8 cellular contexts compared by ENCODE assay signal in genomic region chr16:4330277-4330882, GRCh38. TPM values are rescaled to one million over a fixed set of nuclear protein-coding genes. Genes with fewer than 3 reads are reported as not detected.
DNase-seq lines count a peak whose midpoint lies in the region; ATAC-seq and TF ChIP-seq lines count a peak whose summit lies in the region.

No MANE protein-coding gene starts in this region.

- peaks cover 21% of the 10 kb centered on the region for H3K27me3 ChIP-seq in DOHH2 (ENCODE audit: control insufficient read depth, low read length)

- no peaks in the 10 kb centered on the region for H3K36me3 ChIP-seq in DOHH2 (ENCODE audit: control insufficient read depth, low read length)

- no peak overlapping the region for H3K4me3 Mint-ChIP-seq in activated naive CD8-positive, alpha-beta T cell treated with anti-CD3 and anti-CD28 coated beads, Interleukin-2, amount 10 ng/mL, durations not matched to agents 7 days and 5 days
- H3K4me3 Mint-ChIP-seq in glutamatergic neuron (ENCODE audit: unreplicated experiment) = no peak overlapping the region

- POLR2A ChIA-PET in activated naive CD8-positive, alpha-beta T cell treated with anti-CD3 and anti-CD28 coated beads, Interleukin-2, amount 10 ng/mL, durations not matched to agents 7 days and 5 days (lab: Charles Lee) = interaction anchor here (0.5 to 1.1 kb wide), 2 partner anchors 24 to 131 kb away, joined by 3 read pairs; no protein-coding TSS in a partner anchor

- H3K4me1 Mint-ChIP-seq in activated naive CD8-positive, alpha-beta T cell treated with anti-CD3 and anti-CD28 coated beads, Interleukin-2, amount 10 ng/mL, durations not matched to agents 7 days and 5 days = no peaks in the 10 kb centered on the region
- H3K4me1 Mint-ChIP-seq in glutamatergic neuron (ENCODE audit: low read depth, unreplicated experiment) = peaks cover 6% of the 10 kb centered on the region

- H3K4me3 ChIP-seq in DOHH2 (ENCODE audit: low read length) = no peak overlapping the region

- no peaks in the 10 kb centered on the region for H3K79me2 ChIP-seq in DOHH2 (ENCODE audit: control insufficient read depth, low read length)

- no peaks in the 10 kb centered on the region; the same call in 1 of the 2 replicates for H4K20me1 ChIP-seq in DOHH2 (ENCODE audit: control insufficient read depth, insufficient read depth, low read depth, low read length)

- no peaks in the 10 kb centered on the region for H3K9me3 Mint-ChIP-seq in activated naive CD8-positive, alpha-beta T cell treated with anti-CD3 and anti-CD28 coated beads, Interleukin-2, amount 10 ng/mL, durations not matched to agents 7 days and 5 days
- peaks cover 1% of the 10 kb centered on the region for H3K9me3 Mint-ChIP-seq in glutamatergic neuron (ENCODE audit: unreplicated experiment)

- no peaks in the 10 kb centered on the region for H3K36me3 Mint-ChIP-seq in activated naive CD8-positive, alpha-beta T cell treated with anti-CD3 and anti-CD28 coated beads, Interleukin-2, amount 10 ng/mL, durations not matched to agents 7 days and 5 days
- H3K36me3 Mint-ChIP-seq in glutamatergic neuron (ENCODE audit: unreplicated experiment) = no peaks in the 10 kb centered on the region

- H3K9me2 ChIP-seq in DOHH2 (replicated peaks; ENCODE audit: control insufficient read depth, low read length) = no peaks in the 10 kb centered on the region

- no peak overlapping the region for H3K27ac Mint-ChIP-seq in activated naive CD8-positive, alpha-beta T cell treated with anti-CD3 and anti-CD28 coated beads, Interleukin-2, amount 10 ng/mL, durations not matched to agents 7 days and 5 days
- H3K27ac Mint-ChIP-seq in glutamatergic neuron (ENCODE audit: unreplicated experiment) = no peak overlapping the region

- TF ChIP-seq CTCF in DOHH2 (IDR thresholded peaks at IDR 0.05; ENCODE audit: low read depth, low read length, poor library complexity, severe bottlenecking) (peak; percentile 86), glutamatergic neuron (IDR thresholded peaks at IDR 0.05; ENCODE audit: partially characterized antibody, unreplicated experiment) (peak; percentile 95)

- ATAC-seq in HG03280 (IDR thresholded peaks at IDR 0.05; ENCODE audit: unreplicated experiment) = peak; percentile 44
- ATAC-seq in activated naive CD8-positive, alpha-beta T cell treated with anti-CD3 and anti-CD28 coated beads, Interleukin-2, amount 10 ng/mL, durations not matched to agents 7 days and 5 days (ENCODE audit: low read depth) = peak; percentile 67
- ATAC-seq in HG03159 (IDR thresholded peaks at IDR 0.05; ENCODE audit: unreplicated experiment) = no peak

- peaks cover 9% of the 10 kb centered on the region for H3K27me3 Mint-ChIP-seq in activated naive CD8-positive, alpha-beta T cell treated with anti-CD3 and anti-CD28 coated beads, Interleukin-2, amount 10 ng/mL, durations not matched to agents 7 days and 5 days
- H3K27me3 Mint-ChIP-seq in glutamatergic neuron (ENCODE audit: unreplicated experiment) = peaks cover 4% of the 10 kb centered on the region

- H3K4me1 ChIP-seq in DOHH2 (ENCODE audit: control insufficient read depth, low read length) = peaks cover 16% of the 10 kb centered on the region

- no peak overlapping the region for H3K4me2 ChIP-seq in DOHH2 (ENCODE audit: low read length)

- no peaks in the 10 kb centered on the region for H3F3A ChIP-seq in DOHH2 (ENCODE audit: control insufficient read depth, insufficient read depth)

- no peaks in the 10 kb centered on the region for H3K9me3 ChIP-seq in DOHH2 (ENCODE audit: control insufficient read depth, insufficient read depth, low read length)

- no peak overlapping the region for H3K27ac ChIP-seq in DOHH2 (ENCODE audit: low read depth, low read length)

- DNase-seq in T follicular helper cell (ENCODE audit: low read depth) (peak; percentile 55), glutamatergic neuron (peak; percentile 94), pons (ENCODE audit: low spot score) (peak; percentile 49), middle frontal gyrus (ENCODE audit: extremely low spot score, low spot score) (no peak)
- peak; percentile 83 for DNase-seq in activated naive CD8-positive, alpha-beta T cell treated with anti-CD3 and anti-CD28 coated beads, Interleukin-2, amount 10 ng/mL, durations not matched to agents 7 days and 5 days

RNA-seq across cellular contexts. Expression of gene GLIS2, which starts 14.5 kb away (rescaled TPM):
- under 1 TPM; 0.14 TPM for total RNA-seq in activated naive CD8-positive, alpha-beta T cell treated with anti-CD3 and anti-CD28 coated beads, Interleukin-2, amount 10 ng/mL, durations not matched to agents 7 days and 5 days
- 16.5 TPM for total RNA-seq in glutamatergic neuron (ENCODE audit: unreplicated experiment)

RNA-seq across cellular contexts. Expression of gene PAM16, which starts 20.7 kb away (rescaled TPM):
- 10 to 100 TPM; 42.5 to 50.0 TPM for total RNA-seq in activated naive CD8-positive, alpha-beta T cell treated with anti-CD3 and anti-CD28 coated beads, Interleukin-2, amount 10 ng/mL, durations not matched to agents 7 days and 5 days
- total RNA-seq in glutamatergic neuron (ENCODE audit: unreplicated experiment) = 33.1 TPM

RNA-seq across cellular contexts. Expression of gene VASN, which starts 41.3 kb away (rescaled TPM):
- total RNA-seq in activated naive CD8-positive, alpha-beta T cell treated with anti-CD3 and anti-CD28 coated beads, Interleukin-2, amount 10 ng/mL, durations not matched to agents 7 days and 5 days = under 1 TPM; 0.11 to 0.20 TPM
- total RNA-seq in glutamatergic neuron (ENCODE audit: unreplicated experiment) = 4.1 TPM

RNA-seq across cellular contexts. Expression of gene TFAP4, which starts 57.6 kb away (rescaled TPM):
- total RNA-seq in activated naive CD8-positive, alpha-beta T cell treated with anti-CD3 and anti-CD28 coated beads, Interleukin-2, amount 10 ng/mL, durations not matched to agents 7 days and 5 days = 10 to 100 TPM; 20.6 to 23.2 TPM
- 13.0 TPM for total RNA-seq in glutamatergic neuron (ENCODE audit: unreplicated experiment)

Comparison
In these comparisons a context has a peak if more than half of its experiments do, and no peak if none do; other contexts are left out.
1. RNA of gene GLIS2, which starts 14.5 kb away (total RNA-seq): 16.5 TPM in glutamatergic neuron (single experiment); 0.14 TPM in activated naive CD8-positive, alpha-beta T cell treated with anti-CD3 and anti-CD28 coated beads, Interleukin-2, amount 10 ng/mL, durations not matched to agents 7 days and 5 days; every median in the first group is over 10 times any median in the second.